15 cellular contexts compared by ENCODE assay signal in genomic region chr19:32201661-32202060, GRCh38.
A peak's percentile ranks its signal among the peaks of the same experiment; 100 is the strongest.
DNase-seq lines count a peak whose midpoint lies in the region; ATAC-seq and TF ChIP-seq lines count a peak whose summit lies in the region.
"Had no signal": no experiment of that assay in that cellular context is flagged by ENCODE, and none has a peak within 500 bp of the region (broad histone marks: within the 10 kb centered on the region; RNA-seq: fewer than 3 reads in every experiment).

No MANE protein-coding gene starts in this region.

- DNase-seq in activated naive CD4-positive, alpha-beta T cell treated with anti-CD3 and anti-CD28 coated beads for 36 hours = peak; percentile 55
- no peak for DNase-seq in activated naive CD4-positive, alpha-beta T cell treated with anti-CD3 and anti-CD28 coated beads, Interleukin-2, amount 50 U/mL, for 16 hours
- peak; percentile 21 for DNase-seq in NOMO-1 treated with DMSO at 0.1 percent for 48 hours (lab: John Stamatoyannopoulos, UW; ENCODE audit: unreplicated experiment)
- no peak for DNase-seq in central memory CD8-positive, alpha-beta T cell (ENCODE audit: low spot score in 2 of 2)
- DNase-seq in pulmonary artery endothelial cell (ENCODE audit: low read depth, low spot score) = peak; percentile 13
- no peak for DNase-seq in foreskin fibroblast
- DNase-seq: activated CD4-positive, CD25-positive, alpha-beta regulatory T cell treated with anti-CD3 and anti-CD28 coated beads, Interleukin-2, amount 50 U/mL, for 72 hours; activated effector memory CD4-positive, alpha-beta T cell treated with Interleukin-2 at 50 U/mL for 16 hours; MG63; NCI-H2171; OCI-M1; thyroid gland had no signal

- H3K36me3 Mint-ChIP-seq in activated naive CD4-positive, alpha-beta T cell treated with anti-CD3 and anti-CD28 coated beads for 36 hours (ENCODE audit: low read depth) = no peaks in the 10 kb centered on the region
- no peaks in the 10 kb centered on the region for H3K36me3 Mint-ChIP-seq in central memory CD8-positive, alpha-beta T cell (ENCODE audit: insufficient read depth)

- TF ChIP-seq CTCF in foreskin fibroblast (IDR thresholded peaks at IDR 0.05; ENCODE audit: low read depth, low read length) = no peak

- no peak overlapping the region for H3K27ac Mint-ChIP-seq in activated naive CD4-positive, alpha-beta T cell treated with anti-CD3 and anti-CD28 coated beads for 36 hours
- no peak overlapping the region for H3K27ac Mint-ChIP-seq in central memory CD8-positive, alpha-beta T cell (ENCODE audit: low read depth)

- peaks cover 6% of the 10 kb centered on the region for H3K4me1 Mint-ChIP-seq in activated naive CD4-positive, alpha-beta T cell treated with anti-CD3 and anti-CD28 coated beads for 36 hours (ENCODE audit: low read depth)
- peaks cover 14% of the 10 kb centered on the region for H3K4me1 Mint-ChIP-seq in central memory CD8-positive, alpha-beta T cell

- H3K27me3 Mint-ChIP-seq in activated naive CD4-positive, alpha-beta T cell treated with anti-CD3 and anti-CD28 coated beads for 36 hours (ENCODE audit: low read depth) = peaks cover 18% of the 10 kb centered on the region
- H3K27me3 Mint-ChIP-seq in central memory CD8-positive, alpha-beta T cell = peaks cover 29% of the 10 kb centered on the region

- H3K9me3 Mint-ChIP-seq in activated naive CD4-positive, alpha-beta T cell treated with anti-CD3 and anti-CD28 coated beads for 36 hours = no peaks in the 10 kb centered on the region
- no peaks in the 10 kb centered on the region for H3K9me3 Mint-ChIP-seq in central memory CD8-positive, alpha-beta T cell

- no peak overlapping the region for H3K4me3 ChIP-seq in foreskin fibroblast (ENCODE audit: low read depth in 1 of 2, low read length in 2 of 2)
- H3K4me3 ChIP-seq: MG63, thyroid gland had no signal

- CTCF ChIA-PET in activated naive CD4-positive, alpha-beta T cell treated with anti-CD3 and anti-CD28 coated beads for 36 hours (lab: Charles Lee) = no interaction called here

- H3K4me3 Mint-ChIP-seq in activated naive CD4-positive, alpha-beta T cell treated with anti-CD3 and anti-CD28 coated beads for 36 hours = no peak overlapping the region
- H3K4me3 Mint-ChIP-seq in central memory CD8-positive, alpha-beta T cell = peak overlapping the region; percentile 10

- ATAC-seq in central memory CD8-positive, alpha-beta T cell (replicated peaks; ENCODE audit: extremely low read depth, poor library complexity, severe bottlenecking) = peak; percentile 40
- ATAC-seq in HG03378 (IDR thresholded peaks at IDR 0.05; ENCODE audit: unreplicated experiment) = no peak
- no peak for ATAC-seq in GM18498 (IDR thresholded peaks at IDR 0.05; ENCODE audit: unreplicated experiment)
- ATAC-seq: HCT116 had no signal

- intact Hi-C loops in activated naive CD4-positive, alpha-beta T cell treated with anti-CD3 and anti-CD28 coated beads for 36 hours (cut with micrococcal nuclease) = loop anchor here (1.0 kb wide), 1 partner anchor 22 kb away; no protein-coding TSS in a partner anchor

Comparison
In these comparisons a context has a peak if more than half of its experiments do, and no peak if none do; other contexts are left out.
1. DNase-seq: peak in activated naive CD4-positive, alpha-beta T cell treated with anti-CD3 and anti-CD28 coated beads for 36 hours (single experiment), NOMO-1 treated with DMSO at 0.1 percent for 48 hours (single experiment) and pulmonary artery endothelial cell (single experiment); none in activated naive CD4-positive, alpha-beta T cell treated with anti-CD3 and anti-CD28 coated beads, Interleukin-2, amount 50 U/mL, for 16 hours (single experiment), central memory CD8-positive, alpha-beta T cell (0 of 2) and foreskin fibroblast (0 of 2).